10 cellular contexts compared by ENCODE assay signal in the genomic region with DNA sequence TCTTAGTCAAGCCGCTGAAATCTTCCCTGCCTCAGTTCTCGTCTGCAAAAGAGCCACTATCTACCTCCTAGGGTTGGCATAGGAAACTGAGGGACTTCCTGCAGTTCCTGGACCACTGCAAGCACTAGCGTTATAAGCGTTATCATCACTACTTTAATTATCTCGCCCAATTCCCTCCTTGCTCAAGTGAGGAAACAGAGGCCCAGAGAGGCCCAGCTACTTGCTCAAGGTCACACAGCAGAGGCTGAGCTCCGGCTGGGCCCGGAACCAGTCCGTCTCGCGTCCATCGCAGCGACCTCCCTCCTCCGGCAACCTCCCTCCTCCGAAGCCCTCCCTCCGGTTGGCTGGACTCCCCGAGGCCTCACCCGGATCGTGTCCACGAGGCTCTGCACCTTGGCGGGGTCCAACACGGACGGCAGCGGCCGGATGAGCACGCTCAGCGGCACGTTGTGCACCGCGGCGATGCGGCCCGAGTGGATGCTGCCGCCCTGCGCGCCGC. TPM values are rescaled to one million over a fixed set of nuclear protein-coding genes. Genes with fewer than 3 reads are reported as not detected.
DNase-seq lines count a peak whose midpoint lies in the region; ATAC-seq and TF ChIP-seq lines count a peak whose summit lies in the region.
"Had no signal": no experiment of that assay in that cellular context is flagged by ENCODE, and none has a peak within 500 bp of the region (broad histone marks: within the 10 kb centered on the region; RNA-seq: fewer than 3 reads in every experiment).

No MANE protein-coding gene starts in this region.

- peaks cover 22% of the 10 kb centered on the region for H3K4me1 Mint-ChIP-seq in activated T-helper 17 cell treated with anti-CD3 and anti-CD28 coated beads, Interleukin-2, amount 50 U/mL, for 72 hours

- H3K9me3 Mint-ChIP-seq in activated T-helper 17 cell treated with anti-CD3 and anti-CD28 coated beads, Interleukin-2, amount 50 U/mL, for 72 hours, result no peaks in the 10 kb centered on the region

- no peaks in the 10 kb centered on the region for H3K27me3 Mint-ChIP-seq in activated T-helper 17 cell treated with anti-CD3 and anti-CD28 coated beads, Interleukin-2, amount 50 U/mL, for 72 hours

- H3K36me3 ChIP-seq in right atrium auricular region, result peaks cover 33% of the 10 kb centered on the region

- peaks cover 0 to 29% of the 10 kb centered on the region in 2 donors for H3K4me1 ChIP-seq in right atrium auricular region

- H3K4me3 Mint-ChIP-seq in activated T-helper 17 cell treated with anti-CD3 and anti-CD28 coated beads, Interleukin-2, amount 50 U/mL, for 72 hours, result peak overlapping the region; percentile 90

- H3K9me3 ChIP-seq in right atrium auricular region, result peaks cover 0 to 4% of the 10 kb centered on the region in 2 donors

- ATAC-seq in GM18867 (IDR thresholded peaks at IDR 0.05; ENCODE audit: unreplicated experiment), result peak; percentile 31
- peak; percentile 7 for ATAC-seq in HG03378 (IDR thresholded peaks at IDR 0.05; ENCODE audit: unreplicated experiment)
- ATAC-seq in activated T-helper 17 cell treated with anti-CD3 and anti-CD28 coated beads, Interleukin-2, amount 50 U/mL, for 72 hours (replicated peaks), result peak; percentile 29
- ATAC-seq in HG03432 (IDR thresholded peaks at IDR 0.05; ENCODE audit: unreplicated experiment), result no peak

- DNase-seq in right atrium auricular region (ENCODE audit: low spot score) (no peak), DMS153 (lab: John Stamatoyannopoulos, UW) (no peak), H4 (ENCODE audit: low spot score) (no peak)

- no peaks in the 10 kb centered on the region for H3K27me3 ChIP-seq in right atrium auricular region

- H3K36me3 Mint-ChIP-seq in activated T-helper 17 cell treated with anti-CD3 and anti-CD28 coated beads, Interleukin-2, amount 50 U/mL, for 72 hours (ENCODE audit: low read depth), result peaks cover 33% of the 10 kb centered on the region

- no peak for TF ChIP-seq CTCF in right atrium auricular region (IDR thresholded peaks at IDR 0.05)

- peak overlapping the region; percentile 91 to 95 for H3K27ac ChIP-seq in right atrium auricular region
- H3K27ac ChIP-seq in skin epidermis, result peak overlapping the region; percentile 62 to 97 (median 87)

- H3K4me3 ChIP-seq in right atrium auricular region, result peak overlapping the region; percentile 72 to 82
- peak overlapping the region; percentile 47 to 86 (median 73) for H3K4me3 ChIP-seq in skin epidermis

- peak overlapping the region; percentile 73 for H3K27ac Mint-ChIP-seq in activated T-helper 17 cell treated with anti-CD3 and anti-CD28 coated beads, Interleukin-2, amount 50 U/mL, for 72 hours

RNA-seq across cellular contexts. Expression of a gene that starts 0.3 kb away (rescaled TPM):
- total RNA-seq in activated T-helper 17 cell treated with anti-CD3 and anti-CD28 coated beads, Interleukin-2, amount 50 U/mL, for 72 hours, result 10 to 100 TPM; 14.6 to 24.6 TPM
- 10 to 100 TPM; 41.8 to 65.4 TPM for total RNA-seq in right atrium auricular region
- 153 and 165 TPM in 2 replicates for total RNA-seq in H4 (2014; rRNA removed; shearing (Covaris generic))

RNA-seq across cellular contexts. Expression of a gene that starts 22.9 kb away (rescaled TPM):
- not detected for total RNA-seq in activated T-helper 17 cell treated with anti-CD3 and anti-CD28 coated beads, Interleukin-2, amount 50 U/mL, for 72 hours
- not detected for total RNA-seq in right atrium auricular region
- not detected in 2 replicates for total RNA-seq in H4 (2014; rRNA removed; shearing (Covaris generic))
- total RNA-seq: activated CD8-positive, alpha-beta memory T cell treated with anti-CD3 and anti-CD28 coated beads for 36 hours; subcutaneous adipose tissue had no signal

RNA-seq across cellular contexts. Expression of a gene that starts 42.6 kb away (rescaled TPM):
- total RNA-seq in activated T-helper 17 cell treated with anti-CD3 and anti-CD28 coated beads, Interleukin-2, amount 50 U/mL, for 72 hours, result not detected
- 1 to 10 TPM; 4.9 to 8.0 TPM for total RNA-seq in right atrium auricular region
- total RNA-seq in H4 (2014; rRNA removed; shearing (Covaris generic)), result not detected in 2 replicates
- total RNA-seq: activated CD8-positive, alpha-beta memory T cell treated with anti-CD3 and anti-CD28 coated beads for 36 hours had no signal
